ENCODE assay signal across 22 cellular contexts in the genomic region with DNA sequence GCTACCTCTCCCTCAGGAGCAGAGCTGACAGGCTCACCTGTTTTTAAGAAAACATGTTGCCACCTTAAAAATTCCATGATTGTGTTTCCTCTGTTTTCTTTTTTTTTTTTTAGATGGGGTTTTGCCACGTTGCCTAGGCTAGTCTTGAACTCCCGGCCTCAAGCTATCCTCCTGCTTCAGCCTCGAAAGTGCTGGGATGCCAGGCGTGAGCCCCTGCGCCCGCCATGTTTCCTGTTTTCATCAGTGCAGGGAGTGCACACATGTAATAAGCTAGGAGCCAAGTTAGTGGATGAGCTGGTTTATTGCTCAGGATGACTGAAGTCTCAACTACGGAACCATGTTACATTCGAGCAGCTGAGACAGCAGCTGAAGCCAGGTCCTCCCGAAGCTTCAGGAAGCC. TPM values are rescaled to one million over a fixed set of nuclear protein-coding genes. Genes with fewer than 3 reads are reported as not detected.
DNase-seq lines count a peak whose midpoint lies in the region; ATAC-seq and TF ChIP-seq lines count a peak whose summit lies in the region.
"Had no signal": no experiment of that assay in that cellular context is flagged by ENCODE, and none has a peak within 500 bp of the region (broad histone marks: within the 10 kb centered on the region; RNA-seq: fewer than 3 reads in every experiment).

No MANE protein-coding gene starts in this region.

- peaks cover 24% of the 10 kb centered on the region for H3K27me3 Mint-ChIP-seq in HFFc6 (ENCODE audit: insufficient read depth)
- peaks cover 9% of the 10 kb centered on the region for H3K27me3 Mint-ChIP-seq in endothelial cell (ENCODE audit: unreplicated experiment)
- H3K27me3 Mint-ChIP-seq: activated B cell treated with CpG ODN at 0.5 μM for 24 hours; activated naive CD8-positive, alpha-beta T cell treated with anti-CD3 and anti-CD28 coated beads for 36 hours; stimulated activated naive CD8-positive, alpha-beta T cell treated with anti-CD3 and anti-CD28 coated beads, Interleukin-15, Interleukin-2, amounts not matched to agents 100 ng/mL and 50 ng/mL, for 24 hours had no signal

- 79% methylated on average over 9 of the region's 9 CpGs; no CpG with 5 or more reads in 1 of the 2 donors for WGBS in transverse colon (ENCODE audit: low coverage in 1 of 2), 2 donors
- WGBS in lower leg skin, 2 donors: 72 to 74% methylated on average over 9 of the region's 9 CpGs

- no peak for TF ChIP-seq EP300 in transverse colon (IDR thresholded peaks at IDR 0.05; ENCODE audit: low read depth)

- H3K27ac ChIP-seq in osteoblast (ENCODE audit: low read depth, low read length) (no peak overlapping the region), transverse colon (peak overlapping the region; percentile 19 to 74 (median 65))

- no peaks in the 10 kb centered on the region for H3K27me3 ChIP-seq in osteoblast (ENCODE audit: insufficient read depth, low read length)
- no peaks in the 10 kb centered on the region for H3K27me3 ChIP-seq in transverse colon
- H3K27me3 ChIP-seq: upper lobe of left lung had no signal

- peak overlapping the region; percentile 78; the same call in 1 of the 2 replicates for H3K4me3 Mint-ChIP-seq in HFFc6
- H3K4me3 Mint-ChIP-seq in endothelial cell (ENCODE audit: unreplicated experiment): no peak overlapping the region
- H3K4me3 Mint-ChIP-seq: activated B cell treated with CpG ODN at 0.5 μM for 24 hours; activated naive CD8-positive, alpha-beta T cell treated with anti-CD3 and anti-CD28 coated beads for 36 hours; immature natural killer cell; stimulated activated naive CD8-positive, alpha-beta T cell treated with anti-CD3 and anti-CD28 coated beads, Interleukin-15, Interleukin-2, amounts not matched to agents 100 ng/mL and 50 ng/mL, for 24 hours; T-helper 2 cell treated with Interferon-gamma antibody and Interleukin-4, amounts not matched to agents 5 μg/mL and 100 μg/mL, for 36 hours had no signal

- H2AFZ ChIP-seq in osteoblast (ENCODE audit: low read length): no peak overlapping the region

- H3K27ac Mint-ChIP-seq in HFFc6: peak overlapping the region; percentile 77; the same call in 1 of the 2 replicates
- H3K27ac Mint-ChIP-seq in endothelial cell (ENCODE audit: unreplicated experiment): peak overlapping the region; percentile 89
- H3K27ac Mint-ChIP-seq: activated B cell treated with CpG ODN at 0.5 μM for 24 hours; immature natural killer cell; stimulated activated naive CD8-positive, alpha-beta T cell treated with anti-CD3 and anti-CD28 coated beads, Interleukin-15, Interleukin-2, amounts not matched to agents 100 ng/mL and 50 ng/mL, for 24 hours; T-helper 2 cell treated with Interferon-gamma antibody and Interleukin-4, amounts not matched to agents 5 μg/mL and 100 μg/mL, for 36 hours had no signal

- H3K9me3 Mint-ChIP-seq in HFFc6 (peaks cover 3% of the 10 kb centered on the region; the same call in 1 of the 2 replicates), endothelial cell (ENCODE audit: unreplicated experiment) (no peaks in the 10 kb centered on the region)
- H3K9me3 Mint-ChIP-seq: activated B cell treated with CpG ODN at 0.5 μM for 24 hours; activated naive CD8-positive, alpha-beta T cell treated with anti-CD3 and anti-CD28 coated beads for 36 hours; immature natural killer cell; neural crest cell; stimulated activated naive CD8-positive, alpha-beta T cell treated with anti-CD3 and anti-CD28 coated beads, Interleukin-15, Interleukin-2, amounts not matched to agents 100 ng/mL and 50 ng/mL, for 24 hours; T-helper 2 cell treated with Interferon-gamma antibody and Interleukin-4, amounts not matched to agents 5 μg/mL and 100 μg/mL, for 36 hours had no signal

- DNase-seq in HFFc6: no peak
- no peak for DNase-seq in endothelial cell (ENCODE audit: low spot score)
- DNase-seq in osteoblast (ENCODE audit: insufficient read length, low spot score, missing footprints): peak; percentile 51
- no peak for DNase-seq in transverse colon
- no peak for DNase-seq in HT-29 (ENCODE audit: low spot score)
- DNase-seq in lower leg skin (ENCODE audit: low spot score in 2 of 2): no peak
- no peak for DNase-seq in NCI-H446 treated with DMSO at 0.1 percent for 48 hours (lab: John Stamatoyannopoulos, UW)
- DNase-seq: activated B cell treated with CpG ODN at 0.5 μM for 24 hours; activated CD4-positive, alpha-beta T cell treated with anti-CD3 and anti-CD28 coated beads, Interleukin-2, amount 50 U/mL, for 4 hours; activated CD8-positive, alpha-beta memory T cell treated with anti-CD3 and anti-CD28 coated beads, Interleukin-2, amount 50 U/mL, for 48 hours; activated naive CD8-positive, alpha-beta T cell treated with anti-CD3 and anti-CD28 coated beads for 36 hours; immature natural killer cell; left ventricle myocardium inferior; NCI-H1417 treated with DMSO at 0.1 percent for 48 hours; NCI-H524 treated with DMSO at 0.1 percent for 48 hours; SK-N-SH; stimulated activated CD4-positive, alpha-beta T cell treated with anti-CD3 and anti-CD28 coated beads, Interleukin-4, amount 100 ng/mL, for 4 hours had no signal

- H3K4me1 Mint-ChIP-seq in HFFc6 (ENCODE audit: low read depth) (peaks cover 29% of the 10 kb centered on the region), endothelial cell (ENCODE audit: unreplicated experiment) (peaks cover 27% of the 10 kb centered on the region)

- no peak for ATAC-seq in HG02642 (IDR thresholded peaks at IDR 0.05; ENCODE audit: poor library complexity, unreplicated experiment)

- H3K79me2 ChIP-seq in osteoblast (ENCODE audit: insufficient read depth, low read length): no peaks in the 10 kb centered on the region

- peaks cover 6% of the 10 kb centered on the region for H4K20me1 ChIP-seq in osteoblast (ENCODE audit: insufficient read depth, low read length)

- in situ Hi-C loops in transverse colon (cut with MboI; ENCODE audit: low pct_ligation_motif_present in 1 of 4, low pct_unique_long_range_greater_than_20kb in 1 of 4, low sequenced_read_pairs in 3 of 4): loop anchor here in 2 of 4 donors (10.0 kb wide), 1 partner anchor 189 kb away; no protein-coding TSS in a partner anchor

- intact Hi-C loops in transverse colon (cut with DNase I; ENCODE audit: low total_unique reads): loop anchor here (1.0 kb wide), 1 partner anchor 186 kb away; no protein-coding TSS in a partner anchor
- intact Hi-C loops in lower leg skin (cut with DNase I; ENCODE audit: low total_unique reads): loop anchor here (2.0 kb wide), 1 partner anchor 185 kb away; no protein-coding TSS in a partner anchor

- H3K4me2 ChIP-seq in osteoblast (ENCODE audit: insufficient read depth, low read length): no peak overlapping the region
- H3K4me2 ChIP-seq: SK-N-SH had no signal

- TF ChIP-seq CTCF in HFFc6 (IDR thresholded peaks at IDR 0.05) (no peak), endothelial cell (IDR thresholded peaks at IDR 0.05; ENCODE audit: unreplicated experiment) (no peak), osteoblast (IDR thresholded peaks at IDR 0.05; ENCODE audit: extremely low read depth, low read depth, low read length) (no peak), transverse colon (IDR thresholded peaks at IDR 0.05) (no peak), lower leg skin (IDR thresholded peaks at IDR 0.05) (no peak)

- H3K36me3 ChIP-seq in osteoblast (ENCODE audit: insufficient read depth, low read length) (peaks cover 23% of the 10 kb centered on the region), transverse colon (peaks cover 0 to 6% (median 3%) of the 10 kb centered on the region in 4 donors)

- TF ChIP-seq POLR2A in transverse colon (IDR thresholded peaks at IDR 0.05) (no peak), lower leg skin (IDR thresholded peaks at IDR 0.05) (no peak)

- H3K9me3 ChIP-seq in osteoblast (ENCODE audit: low read depth, low read length) (no peaks in the 10 kb centered on the region), transverse colon (no peaks in the 10 kb centered on the region)
- H3K9me3 ChIP-seq: left ventricle myocardium inferior, SK-N-SH, upper lobe of left lung had no signal

- H3K4me3 ChIP-seq in osteoblast (ENCODE audit: insufficient read depth, low read length): no peak overlapping the region
- no peak overlapping the region for H3K4me3 ChIP-seq in transverse colon
- no peak overlapping the region for H3K4me3 ChIP-seq in lower leg skin (ENCODE audit: low read depth, poor library complexity, severe bottlenecking)

- H3K36me3 Mint-ChIP-seq in HFFc6 (ENCODE audit: low read depth) (peaks cover 42% of the 10 kb centered on the region), endothelial cell (ENCODE audit: low read depth, unreplicated experiment) (peaks cover 25% of the 10 kb centered on the region)

- H3K4me1 ChIP-seq in osteoblast (ENCODE audit: insufficient read depth, low read length) (peaks cover 7% of the 10 kb centered on the region), transverse colon (peaks cover 0 to 13% (median 9%) of the 10 kb centered on the region in 4 donors)

RNA-seq across cellular contexts. Expression of gene MRM3, which starts 13.6 kb away (rescaled TPM):
- 10 to 100 TPM; 10.9 to 13.4 (median 12.8) TPM for total RNA-seq in HFFc6 (2021; fragmentation: NEBNext Ultra II Directional; extraction: Animal tissue kit (Norgen Biotek cat#: 25700))
- total RNA-seq in endothelial cell (ENCODE audit: unreplicated experiment) (15.9 TPM), osteoblast (16.5 and 19.5 TPM in 2 replicates), transverse colon (10 to 100 TPM in 2 of 4 donors, under 1 TPM in 1, not detected in 1; 1.00 to 13.4 (median 12.5) TPM), lower leg skin (10 to 100 TPM; 28.9 to 44.9 (median 35.8) TPM)
- 22.3 and 26.0 TPM in 2 replicates for total RNA-seq in HT-29 (2014; rRNA removed; shearing (Covaris generic))

RNA-seq across cellular contexts. Expression of gene GLOD4, which starts 13.6 kb away (rescaled TPM):
- 10 to 100 TPM; 43.8 to 57.9 (median 48.6) TPM for total RNA-seq in HFFc6 (2021; fragmentation: NEBNext Ultra II Directional; extraction: Animal tissue kit (Norgen Biotek cat#: 25700))
- total RNA-seq in endothelial cell (ENCODE audit: unreplicated experiment) (93.9 TPM), osteoblast (39.4 and 43.3 TPM in 2 replicates), transverse colon (100 to 1,000 TPM in 1 of 4 donors, 10 to 100 TPM in 3; 65.5 to 124 (median 73.7) TPM), lower leg skin (10 to 100 TPM; 69.7 to 99.5 (median 84.0) TPM)
- total RNA-seq in HT-29 (2014; rRNA removed; shearing (Covaris generic)): 22.8 and 30.5 TPM in 2 replicates

RNA-seq across cellular contexts. Expression of gene GEMIN4, which starts 43.7 kb away (rescaled TPM):
- total RNA-seq in HFFc6 (2021; fragmentation: NEBNext Ultra II Directional; extraction: Animal tissue kit (Norgen Biotek cat#: 25700)): 10 to 100 TPM; 21.0 to 27.7 (median 21.7) TPM
- 17.7 TPM for total RNA-seq in endothelial cell (ENCODE audit: unreplicated experiment)
- total RNA-seq in osteoblast: 8.7 and 9.7 TPM in 2 replicates
- 10 to 100 TPM; 10.5 to 70.3 (median 12.4) TPM for total RNA-seq in transverse colon
- 34.4 and 35.2 TPM in 2 replicates for total RNA-seq in HT-29 (2014; rRNA removed; shearing (Covaris generic))
- 10 to 100 TPM; 27.7 to 48.3 (median 37.7) TPM for total RNA-seq in lower leg skin
